1 cellular context compared by ENCODE assay signal in genomic region chr1:67060811-67061218, GRCh38.
TF ChIP-seq lines count a peak whose summit lies in the region.

No MANE protein-coding gene starts in this region.

TF ChIP-seq in K562, 482 proteins besides CTCF, POLR2A, EP300 and RAD21 (continued from another document and continues in another):
- no peak for TF ChIP-seq ZNF655 (CRISPR knock-in tag; IDR thresholded peaks at IDR 0.05)
- 0 out of 2 replicates have a peak, but pooled peaks have one; percentile 47 for TF ChIP-seq TCFL5 (CRISPR knock-in tag; conservative IDR thresholded peaks at IDR 0.05)
- no peak for TF ChIP-seq ZBTB7A (IDR thresholded peaks at IDR 0.05; ENCODE audit: borderline replicate concordance, control insufficient read depth, low read depth, low read length)
- peak; percentile 98 for TF ChIP-seq ERF (CRISPR knock-in tag; IDR thresholded peaks at IDR 0.05)
- no peak for TF ChIP-seq FUS (optimal IDR thresholded peaks at IDR 0.05; ENCODE audit: low read depth, low read length)
- no peak for TF ChIP-seq CTCFL (IDR thresholded peaks at IDR 0.05; ENCODE audit: borderline replicate concordance, insufficient read depth, low read depth, low read length, poor library complexity, severe bottlenecking)
- TF ChIP-seq PCBP1 (IDR thresholded peaks at IDR 0.05; ENCODE audit: low read depth, low read length, poor library complexity, severe bottlenecking): no peak
- 0 out of 2 replicates have a peak, but pooled peaks have one; percentile 46 for TF ChIP-seq ZNF197 (CRISPR knock-in tag; IDR thresholded peaks at IDR 0.05; ENCODE audit: low read depth)
- TF ChIP-seq ZNF133 (CRISPR knock-in tag; IDR thresholded peaks at IDR 0.05): no peak
- TF ChIP-seq NR3C1 (CRISPR knock-in tag; IDR thresholded peaks at IDR 0.05): no peak
- TF ChIP-seq ZNF639 (CRISPR knock-in tag; conservative IDR thresholded peaks at IDR 0.05 in 1 of 2, IDR thresholded peaks at IDR 0.05 in 1 of 2): peak in 1 of 2 experiments; percentile 89; a peak in 2 of 4 replicates
- no peak for TF ChIP-seq HDAC3 (IDR thresholded peaks at IDR 0.05; ENCODE audit: borderline replicate concordance, partially characterized antibody)
- TF ChIP-seq TCF15 (CRISPR knock-in tag; IDR thresholded peaks at IDR 0.05): peak; percentile 29; the same call in 1 of the 2 replicates
- no peak for TF ChIP-seq HMGXB4 (CRISPR knock-in tag; IDR thresholded peaks at IDR 0.05)
- TF ChIP-seq ZNF354B (CRISPR knock-in tag; IDR thresholded peaks at IDR 0.05): 0 out of 2 replicates have a peak, but pooled peaks have one; percentile 66
- peak; percentile 84 for TF ChIP-seq ZNF79 (CRISPR knock-in tag; IDR thresholded peaks at IDR 0.05; ENCODE audit: low read depth)
- no peak for TF ChIP-seq L3MBTL2 (IDR thresholded peaks at IDR 0.05)
- no peak for TF ChIP-seq MTA2 (IDR thresholded peaks at IDR 0.05; ENCODE audit: low read depth)
- no peak for TF ChIP-seq ZNF407 (IDR thresholded peaks at IDR 0.05; ENCODE audit: low read depth)
- no peak for TF ChIP-seq CBFB (CRISPR knock-in tag; IDR thresholded peaks at IDR 0.05)
- TF ChIP-seq XRCC3 (IDR thresholded peaks at IDR 0.05): no peak
- TF ChIP-seq ZNF253 (CRISPR knock-in tag; conservative IDR thresholded peaks at IDR 0.05): peak; percentile 79; the same call in 1 of the 2 replicates
- no peak for TF ChIP-seq IRF2 (CRISPR knock-in tag; IDR thresholded peaks at IDR 0.05)
- TF ChIP-seq SOX6 (IDR thresholded peaks at IDR 0.05): no peak
- TF ChIP-seq IFI16 (CRISPR knock-in tag; IDR thresholded peaks at IDR 0.05): peak; percentile 20; the same call in 1 of the 2 replicates
- no peak for TF ChIP-seq DACH1 (IDR thresholded peaks at IDR 0.05; ENCODE audit: partially characterized antibody)
- TF ChIP-seq CGGBP1 (CRISPR knock-in tag; IDR thresholded peaks at IDR 0.05): no peak
- no peak for TF ChIP-seq CBX2 (IDR thresholded peaks at IDR 0.05; ENCODE audit: insufficient read depth, low read length, poor library complexity, severe bottlenecking)
- TF ChIP-seq DIDO1 (tag; IDR thresholded peaks at IDR 0.05; ENCODE audit: low read depth): peak; percentile 81
- 0 out of 2 replicates have a peak, but pooled peaks have one; percentile 24 for TF ChIP-seq CBFA2T3 (IDR thresholded peaks at IDR 0.05)
- 0 out of 2 replicates have a peak, but pooled peaks have one; percentile 13 for TF ChIP-seq JUN (IDR thresholded peaks at IDR 0.05; ENCODE audit: borderline replicate concordance, low read depth, low read length)
- TF ChIP-seq JUN (CRISPR knock-in tag; IDR thresholded peaks at IDR 0.05; ENCODE audit: borderline replicate concordance): no peak
- TF ChIP-seq SMAD3 (CRISPR knock-in tag; conservative IDR thresholded peaks at IDR 0.05): peak; percentile 90
- TF ChIP-seq E2F3 (CRISPR knock-in tag; IDR thresholded peaks at IDR 0.05): peak; percentile 89; the same call in 1 of the 2 replicates
- TF ChIP-seq HES1 (IDR thresholded peaks at IDR 0.05; ENCODE audit: low read depth): no peak
- no peak for TF ChIP-seq PKNOX1 (IDR thresholded peaks at IDR 0.05)
- no peak for TF ChIP-seq CHD4 (IDR thresholded peaks at IDR 0.05; ENCODE audit: insufficient read depth, insufficient replicate concordance, low read depth, low read length, poor library complexity, severe bottlenecking)
- TF ChIP-seq ZNF41 (CRISPR knock-in tag; conservative IDR thresholded peaks at IDR 0.05): peak; percentile 92
- no peak for TF ChIP-seq SRF (CRISPR knock-in tag; IDR thresholded peaks at IDR 0.05)
- TF ChIP-seq PATZ1 (CRISPR knock-in tag; IDR thresholded peaks at IDR 0.05; ENCODE audit: borderline replicate concordance): 0 out of 2 replicates have a peak, but pooled peaks have one; percentile 38
- no peak for TF ChIP-seq E2F6 (IDR thresholded peaks at IDR 0.05; ENCODE audit: borderline replicate concordance in 1 of 2, extremely low read depth in 1 of 2, insufficient read depth in 1 of 2, insufficient read length in 1 of 2, low read depth in 1 of 2, low read length in 1 of 2, poor library complexity in 1 of 2, severe bottlenecking in 1 of 2)
